9 cellular contexts compared by ENCODE assay signal in the genomic region with DNA sequence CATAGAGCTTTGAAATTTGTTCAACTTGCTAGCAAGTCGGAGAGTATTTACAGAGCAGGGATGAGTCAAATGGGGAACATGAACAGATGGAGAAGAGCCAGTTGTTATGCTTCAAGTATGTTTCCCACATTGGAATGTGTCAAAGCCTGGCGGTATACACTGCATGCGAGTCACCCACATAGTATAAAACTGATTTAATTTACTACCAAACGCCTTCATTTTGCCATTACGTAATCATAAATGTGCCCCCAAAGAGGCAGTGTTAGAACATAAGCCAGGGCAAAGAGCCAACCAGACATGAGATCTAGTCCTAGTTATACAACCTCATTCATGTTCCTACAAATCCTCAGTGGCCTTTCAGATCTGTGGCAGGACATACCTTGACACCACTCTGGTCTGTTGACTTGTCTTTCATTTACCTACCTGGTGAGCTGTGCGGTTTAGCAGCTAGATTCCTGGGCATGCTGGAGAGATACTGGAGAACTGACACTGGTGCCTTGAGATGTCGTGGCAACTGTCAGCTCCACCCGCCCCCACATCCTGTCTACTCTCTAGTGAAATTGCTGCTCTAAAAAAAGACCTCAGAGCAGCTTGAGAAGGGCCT. TPM values are rescaled to one million over a fixed set of nuclear protein-coding genes. Genes with fewer than 3 reads are reported as not detected.
DNase-seq lines count a peak whose midpoint lies in the region; ATAC-seq and TF ChIP-seq lines count a peak whose summit lies in the region.
"Had no signal": no experiment of that assay in that cellular context is flagged by ENCODE, and none has a peak within 500 bp of the region (broad histone marks: within the 10 kb centered on the region; RNA-seq: fewer than 3 reads in every experiment).

No MANE protein-coding gene starts in this region.

- POLR2A ChIA-PET in CD4-positive, alpha-beta memory T cell (lab: Charles Lee; ENCODE audit: partially characterized antibody): no interaction called here

- ATAC-seq in GM21723 (IDR thresholded peaks at IDR 0.05; ENCODE audit: unreplicated experiment): peak; percentile 84
- peak; percentile 91 for ATAC-seq in RWPE2 (ENCODE audit: low read depth)
- no peak for ATAC-seq in HG02981 (IDR thresholded peaks at IDR 0.05; ENCODE audit: unreplicated experiment)

- TF ChIP-seq POLR2A in testis (IDR thresholded peaks at IDR 0.05): no peak

- H3K27me3 Mint-ChIP-seq in CD4-positive, alpha-beta memory T cell: peaks cover 2 to 4% of the 10 kb centered on the region in 2 donors

- no peaks in the 10 kb centered on the region for H3K27me3 ChIP-seq in CD4-positive, alpha-beta memory T cell (ENCODE audit: insufficient read depth, low read length)
- no peaks in the 10 kb centered on the region for H3K27me3 ChIP-seq in RWPE2 (ENCODE audit: insufficient read depth, poor library complexity, severe bottlenecking)
- no peaks in the 10 kb centered on the region for H3K27me3 ChIP-seq in ascending aorta
- no peaks in the 10 kb centered on the region for H3K27me3 ChIP-seq in testis

- WGBS in testis, 2 donors: 61 to 64% methylated on average over 8 of the region's 8 CpGs

- peak overlapping the region in 3 of 8 donors; percentile 12 to 15 (median 15) for H3K4me3 Mint-ChIP-seq in CD4-positive, alpha-beta memory T cell

- no peaks in the 10 kb centered on the region for H3K36me3 ChIP-seq in CD4-positive, alpha-beta memory T cell (ENCODE audit: insufficient read depth, low read length)
- H3K36me3 ChIP-seq in RWPE2 (ENCODE audit: low read depth) (no peaks in the 10 kb centered on the region), ascending aorta (no peaks in the 10 kb centered on the region), testis (ENCODE audit: low read depth, missing control alignments) (no peaks in the 10 kb centered on the region)

- peaks cover 9% of the 10 kb centered on the region for H3K4me1 ChIP-seq in CD4-positive, alpha-beta memory T cell (ENCODE audit: insufficient read depth, low read length)
- peaks cover 13% of the 10 kb centered on the region for H3K4me1 ChIP-seq in RWPE2 (ENCODE audit: insufficient read depth, poor library complexity, severe bottlenecking)
- H3K4me1 ChIP-seq in ascending aorta: peaks cover 0 to 17% of the 10 kb centered on the region in 2 donors
- no peaks in the 10 kb centered on the region for H3K4me1 ChIP-seq in testis

- H3K4me3 ChIP-seq in CD4-positive, alpha-beta memory T cell (ENCODE audit: low read length in 2 of 2): no peak overlapping the region
- H3K4me3 ChIP-seq in RWPE2 (ENCODE audit: severe bottlenecking): no peak overlapping the region
- H3K4me3 ChIP-seq in ascending aorta: no peak overlapping the region
- no peak overlapping the region for H3K4me3 ChIP-seq in testis

- H3K36me3 Mint-ChIP-seq in CD4-positive, alpha-beta memory T cell: no peaks in the 10 kb centered on the region

- no peak for TF ChIP-seq CTCF in RWPE2 (IDR thresholded peaks at IDR 0.05; ENCODE audit: poor library complexity, severe bottlenecking)
- no peak for TF ChIP-seq CTCF in ascending aorta (IDR thresholded peaks at IDR 0.05)
- TF ChIP-seq CTCF in testis (IDR thresholded peaks at IDR 0.05): no peak

- intact Hi-C loops in CD4-positive, alpha-beta memory T cell (cut with micrococcal nuclease): no loop called here
- intact Hi-C loops in ascending aorta (cut with DNase I) (no loop called here), testis (cut with DNase I; ENCODE audit: low total_unique reads) (no loop called here)

- H3K27ac Mint-ChIP-seq in CD4-positive, alpha-beta memory T cell: peak overlapping the region in 2 of 7 donors; percentile 67 to 77

- no peaks in the 10 kb centered on the region for H3K9me3 ChIP-seq in CD4-positive, alpha-beta memory T cell (ENCODE audit: control insufficient read depth in 1 of 2, low read length in 2 of 2)
- H3K9me3 ChIP-seq in RWPE2 (ENCODE audit: severe bottlenecking) (no peaks in the 10 kb centered on the region), ascending aorta (no peaks in the 10 kb centered on the region), testis (no peaks in the 10 kb centered on the region)

- H3K9me3 Mint-ChIP-seq in CD4-positive, alpha-beta memory T cell: peaks cover 0 to 2% (median 0%) of the 10 kb centered on the region in 8 donors

- H3K27ac ChIP-seq in CD4-positive, alpha-beta memory T cell (ENCODE audit: low read depth, low read length): no peak overlapping the region
- H3K27ac ChIP-seq in RWPE2 (ENCODE audit: poor library complexity, severe bottlenecking) (peak overlapping the region; percentile 54), ascending aorta (peak overlapping the region in 1 of 2 donors; percentile 8), testis (no peak overlapping the region)
- H3K27ac ChIP-seq: HL-60 had no signal

- CTCF ChIA-PET in CD4-positive, alpha-beta memory T cell (lab: Charles Lee; ENCODE audit: partially characterized antibody): interaction anchor here (1.2 to 4.9 kb wide), 2 partner anchors 9 to 18 kb away, joined by 3 to 15 read pairs; no protein-coding TSS in a partner anchor

- peaks cover 6 to 21% (median 15%) of the 10 kb centered on the region in 4 donors for H3K4me1 Mint-ChIP-seq in CD4-positive, alpha-beta memory T cell

- peak in 3 of 5 donors; percentile 15 to 25 (median 23) for DNase-seq in CD4-positive, alpha-beta memory T cell
- DNase-seq in RWPE2 (ENCODE audit: low spot score): no peak
- peak; percentile 90 for DNase-seq in dedifferentiated amniotic fluid mesenchymal stem cell (ENCODE audit: extremely low spot score)
- peak; percentile 33 for DNase-seq in stimulated activated CD4-positive, alpha-beta T cell treated with anti-CD3 and anti-CD28 coated beads, Interleukin-4, amount 100 ng/mL, for 1 hour
- DNase-seq in ascending aorta (ENCODE audit: low spot score in 2 of 2): no peak
- no peak for DNase-seq in testis

RNA-seq across cellular contexts. Expression of gene NRP2, which starts 21.7 kb away (rescaled TPM):
- 1 to 10 TPM; 1.1 to 2.1 TPM for total RNA-seq in CD4-positive, alpha-beta memory T cell
- not detected for polyA plus RNA-seq in CD4-positive, alpha-beta memory T cell
- total RNA-seq in ascending aorta (39.7 TPM), testis (1 to 10 TPM; 6.3 TPM)
- 10.6 TPM for polyA plus RNA-seq in testis (ENCODE audit: insufficient read depth, low read depth, low replicate concordance)

Comparison
In these comparisons a context has a peak if more than half of its experiments do, and no peak if none do; other contexts are left out.
1. DNase-seq: peak in CD4-positive, alpha-beta memory T cell (3 of 5), dedifferentiated amniotic fluid mesenchymal stem cell (single experiment) and stimulated activated CD4-positive, alpha-beta T cell treated with anti-CD3 and anti-CD28 coated beads, Interleukin-4, amount 100 ng/mL, for 1 hour (single experiment); none in RWPE2 (single experiment), ascending aorta (0 of 2) and testis (single experiment).